In genomic region chr14:101184104-101184455, GRCh38 we compare ENCODE assay signal across 20 cellular contexts.
"Had no signal": no experiment of that assay in that cellular context is flagged by ENCODE, and none has a peak within 500 bp of the region (broad histone marks: within the 10 kb centered on the region; RNA-seq: fewer than 3 reads in every experiment).

No MANE protein-coding gene starts in this region.

- H3K9me3 Mint-ChIP-seq: activated naive CD4-positive, alpha-beta T cell treated with anti-CD3 and anti-CD28 coated beads for 36 hours; activated naive CD8-positive, alpha-beta T cell treated with anti-CD3 and anti-CD28 coated beads, Interleukin-2, amount 10 ng/mL, durations not matched to agents 7 days and 5 days; activated T-cell treated with anti-CD3 and anti-CD28 coated beads, Interleukin-2, amount 50 U/mL, for 4 hours; T-helper 1 cell treated with Interleukin-12 subunit alpha and Interleukin-12 subunit beta and Interleukin-4 antibody, amounts not matched to agents 30 μg/mL and 1 μg/mL, for 36 hours had no signal

- H3K4me1 ChIP-seq: gastroesophageal sphincter, right atrium auricular region, tibial artery had no signal

- H3K9me3 ChIP-seq: right atrium auricular region had no signal

- H3K27ac Mint-ChIP-seq: activated naive CD4-positive, alpha-beta T cell treated with anti-CD3 and anti-CD28 coated beads for 36 hours; activated naive CD8-positive, alpha-beta T cell treated with anti-CD3 and anti-CD28 coated beads, Interleukin-2, amount 10 ng/mL, durations not matched to agents 7 days and 5 days; progenitor cell of endocrine pancreas; T-helper 1 cell treated with Interleukin-12 subunit alpha and Interleukin-12 subunit beta and Interleukin-4 antibody, amounts not matched to agents 30 μg/mL and 1 μg/mL, for 36 hours; WTC11 had no signal

- H3K36me3 ChIP-seq: gastroesophageal sphincter, right atrium auricular region, tibial artery had no signal

- H3K27me3 ChIP-seq: right atrium auricular region had no signal

- H3K36me3 Mint-ChIP-seq: activated naive CD8-positive, alpha-beta T cell treated with anti-CD3 and anti-CD28 coated beads, Interleukin-2, amount 10 ng/mL, durations not matched to agents 7 days and 5 days; WTC11 had no signal

- H3K4me3 Mint-ChIP-seq: activated naive CD4-positive, alpha-beta T cell treated with anti-CD3 and anti-CD28 coated beads for 36 hours; activated naive CD8-positive, alpha-beta T cell treated with anti-CD3 and anti-CD28 coated beads, Interleukin-2, amount 10 ng/mL, durations not matched to agents 7 days and 5 days; activated T-cell treated with anti-CD3 and anti-CD28 coated beads, Interleukin-2, amount 50 U/mL, for 4 hours; neural crest cell; T-helper 1 cell treated with Interleukin-12 subunit alpha and Interleukin-12 subunit beta and Interleukin-4 antibody, amounts not matched to agents 30 μg/mL and 1 μg/mL, for 36 hours; WTC11 had no signal

- ATAC-seq: activated T-cell treated with anti-CD3 and anti-CD28 coated beads, Interleukin-2, amount 50 U/mL, for 4 hours; gastroesophageal sphincter; left ventricle myocardium superior; stimulated activated naive CD8-positive, alpha-beta T cell treated with anti-CD3 and anti-CD28 coated beads, Interleukin-15, Interleukin-2, amounts not matched to agents 100 U/mL and 50 U/mL, for 24 hours had no signal

- H3K4me1 Mint-ChIP-seq: WTC11 had no signal

- H3K27ac ChIP-seq: coronary artery, gastroesophageal sphincter, right atrium auricular region, tibial artery had no signal

- DNase-seq: activated CD8-positive, alpha-beta memory T cell treated with anti-CD3 and anti-CD28 coated beads, Interleukin-2, amount 50 U/mL, for 4 hours; activated naive CD4-positive, alpha-beta T cell treated with anti-CD3 and anti-CD28 coated beads for 36 hours; activated naive CD8-positive, alpha-beta T cell treated with anti-CD3 and anti-CD28 coated beads, Interleukin-2, amount 10 ng/mL, durations not matched to agents 7 days and 5 days; activated T-cell treated with anti-CD3 and anti-CD28 coated beads, Interleukin-2, amount 50 U/mL, for 4 hours; amygdala; hypothalamus; left ventricle myocardium superior; stimulated activated CD4-positive, alpha-beta T cell treated with anti-CD3 and anti-CD28 coated beads, Interleukin-12 subunit alpha, Interleukin-12 subunit beta, amount 100 ng/mL, for 4 hours; stimulated activated CD4-positive, alpha-beta T cell treated with anti-CD3 and anti-CD28 coated beads, Interleukin-4, amount 100 ng/mL, for 4 hours; stimulated activated naive CD8-positive, alpha-beta T cell treated with anti-CD3 and anti-CD28 coated beads, Interleukin-15, Interleukin-2, amounts not matched to agents 100 U/mL and 50 U/mL, for 24 hours; substantia nigra; T1000 had no signal

- H3K4me3 ChIP-seq: coronary artery, gastroesophageal sphincter, right atrium auricular region, tibial artery had no signal
